ENCODE assay signal across 11 cellular contexts in genomic region chr15:52191207-52191606, GRCh38. TPM values are rescaled to one million over a fixed set of nuclear protein-coding genes. Genes with fewer than 3 reads are reported as not detected.
DNase-seq lines count a peak whose midpoint lies in the region; ATAC-seq, FAIRE-seq and TF ChIP-seq lines count a peak whose summit lies in the region.
"Had no signal": no experiment of that assay in that cellular context is flagged by ENCODE, and none has a peak within 500 bp of the region (broad histone marks: within the 10 kb centered on the region; RNA-seq: fewer than 3 reads in every experiment).

Gene GNB5, minus strand, starts transcription at chr15:52191392. Its CDS starts 6,716 bp downstream, at chr15:52184676.

- no peak for ATAC-seq in activated CD8-positive, alpha-beta T cell treated with anti-CD3 and anti-CD28 coated beads for 36 hours

- H3K9me1 ChIP-seq in keratinocyte (ENCODE audit: control insufficient read depth, extremely low read depth, insufficient read depth, low read length): no peaks in the 10 kb centered on the region

- DNase-seq in T-helper 2 cell treated with Interferon-gamma antibody and Interleukin-4, amounts not matched to agents 5 μg/mL and 100 μg/mL, for 36 hours (ENCODE audit: low spot score): no peak
- no peak for DNase-seq in activated CD8-positive, alpha-beta T cell treated with anti-CD3 and anti-CD28 coated beads for 36 hours
- no peak for DNase-seq in keratinocyte (ENCODE audit: low read depth, low spot score)
- no peak for DNase-seq in testis
- no peak for DNase-seq in GM10266 (ENCODE audit: extremely low spot score)
- DNase-seq in AG20443 (ENCODE audit: low spot score): no peak
- DNase-seq in ecto neural progenitor cell (ENCODE audit: low spot score): no peak
- DNase-seq: activated gamma-delta T cell, heart left ventricle, NCI-H774 had no signal

- no peaks in the 10 kb centered on the region for H3K4me1 ChIP-seq in keratinocyte (ENCODE audit: control insufficient read depth, extremely low read depth, insufficient read depth, low read length)
- peaks cover 13% of the 10 kb centered on the region for H3K4me1 ChIP-seq in testis
- H3K4me1 ChIP-seq: heart left ventricle had no signal

- 81 to 85% methylated on average over 7 of the region's 7 CpGs for WGBS in testis, 2 donors

- no peaks in the 10 kb centered on the region for H3K4me1 Mint-ChIP-seq in T-helper 2 cell treated with Interferon-gamma antibody and Interleukin-4, amounts not matched to agents 5 μg/mL and 100 μg/mL, for 36 hours (ENCODE audit: low read depth)
- H3K4me1 Mint-ChIP-seq in activated CD8-positive, alpha-beta T cell treated with anti-CD3 and anti-CD28 coated beads for 36 hours (ENCODE audit: low read depth): no peaks in the 10 kb centered on the region

- no peak within 1 kb of the TSS for H3K4me2 ChIP-seq in keratinocyte (ENCODE audit: control insufficient read depth, extremely low read depth, insufficient read depth, low read depth, low read length)

- dilution Hi-C loops in keratinocyte (cut with MboI; ENCODE audit: extremely low pct_ligation_motif_present, low sequenced_read_pairs): no loop called here

- no peak for TF ChIP-seq POLR2A in testis (IDR thresholded peaks at IDR 0.05)

- no peaks in the 10 kb centered on the region for H3K79me2 ChIP-seq in keratinocyte (ENCODE audit: control insufficient read depth, insufficient read depth, low read length)

- H3K4me3 Mint-ChIP-seq in T-helper 2 cell treated with Interferon-gamma antibody and Interleukin-4, amounts not matched to agents 5 μg/mL and 100 μg/mL, for 36 hours: no peak within 1 kb of the TSS
- no peak within 1 kb of the TSS for H3K4me3 Mint-ChIP-seq in activated CD8-positive, alpha-beta T cell treated with anti-CD3 and anti-CD28 coated beads for 36 hours

- H3K27ac Mint-ChIP-seq in T-helper 2 cell treated with Interferon-gamma antibody and Interleukin-4, amounts not matched to agents 5 μg/mL and 100 μg/mL, for 36 hours: no peak within 1 kb of the TSS
- H3K27ac Mint-ChIP-seq in activated CD8-positive, alpha-beta T cell treated with anti-CD3 and anti-CD28 coated beads for 36 hours: no peak within 1 kb of the TSS

- H3K27me3 ChIP-seq in keratinocyte (ENCODE audit: control insufficient read depth, extremely low read depth, insufficient read depth, low read length): no peaks in the 10 kb centered on the region
- H3K27me3 ChIP-seq in testis: no peaks in the 10 kb centered on the region
- H3K27me3 ChIP-seq: heart left ventricle had no signal

- CTCF ChIA-PET in activated CD8-positive, alpha-beta T cell treated with anti-CD3 and anti-CD28 coated beads for 36 hours (lab: Charles Lee): interaction anchor here (0.7 to 0.9 kb wide), 2 partner anchors 8 to 17 kb away, joined by 3 to 4 read pairs; no protein-coding TSS in a partner anchor

- no peaks in the 10 kb centered on the region for H4K20me1 ChIP-seq in keratinocyte (ENCODE audit: control insufficient read depth, extremely low read depth, insufficient read depth, low read length)

- H3K36me3 Mint-ChIP-seq in T-helper 2 cell treated with Interferon-gamma antibody and Interleukin-4, amounts not matched to agents 5 μg/mL and 100 μg/mL, for 36 hours (ENCODE audit: low read depth): no peaks in the 10 kb centered on the region
- no peaks in the 10 kb centered on the region for H3K36me3 Mint-ChIP-seq in activated CD8-positive, alpha-beta T cell treated with anti-CD3 and anti-CD28 coated beads for 36 hours (ENCODE audit: low read depth)

- peaks cover 2% of the 10 kb centered on the region for H3K27me3 Mint-ChIP-seq in T-helper 2 cell treated with Interferon-gamma antibody and Interleukin-4, amounts not matched to agents 5 μg/mL and 100 μg/mL, for 36 hours (ENCODE audit: low read depth)
- no peaks in the 10 kb centered on the region for H3K27me3 Mint-ChIP-seq in activated CD8-positive, alpha-beta T cell treated with anti-CD3 and anti-CD28 coated beads for 36 hours

- H3K9me3 ChIP-seq in keratinocyte (ENCODE audit: control insufficient read depth, low read depth, low read length) (no peaks in the 10 kb centered on the region), testis (no peaks in the 10 kb centered on the region)
- H3K9me3 ChIP-seq: heart left ventricle had no signal

- intact Hi-C loops in T-helper 2 cell treated with Interferon-gamma antibody and Interleukin-4, amounts not matched to agents 100 ng/mL and 5 ng/mL, for 36 hours (cut with micrococcal nuclease): no loop called here
- intact Hi-C loops in activated CD8-positive, alpha-beta T cell treated with anti-CD3 and anti-CD28 coated beads for 36 hours (cut with micrococcal nuclease): no loop called here
- intact Hi-C loops in testis (cut with DNase I; ENCODE audit: low total_unique reads): no loop called here

- H3K36me3 ChIP-seq in keratinocyte (ENCODE audit: control insufficient read depth in 2 of 2, extremely low read depth in 1 of 2, insufficient read depth in 2 of 2, low read length in 2 of 2): no peaks in the 10 kb centered on the region
- no peaks in the 10 kb centered on the region for H3K36me3 ChIP-seq in testis (ENCODE audit: low read depth, missing control alignments)

- FAIRE-seq in keratinocyte (lab: Jason Lieb, UNC): no peak

- no peak within 1 kb of the TSS for H3K4me3 ChIP-seq in keratinocyte (ENCODE audit: control insufficient read depth in 2 of 3, extremely low read depth in 1 of 3, insufficient read depth in 2 of 3, low read depth in 1 of 3, low read length in 3 of 3)
- no peak within 1 kb of the TSS for H3K4me3 ChIP-seq in testis
- H3K4me3 ChIP-seq: heart left ventricle had no signal

- POLR2A ChIA-PET in activated CD8-positive, alpha-beta T cell treated with anti-CD3 and anti-CD28 coated beads for 36 hours (lab: Charles Lee): interaction anchor here (0.6 to 0.8 kb wide), 2 partner anchors 11 to 34 kb away, joined by 3 to 7 read pairs; no protein-coding TSS in a partner anchor

- H3K9me3 Mint-ChIP-seq in T-helper 2 cell treated with Interferon-gamma antibody and Interleukin-4, amounts not matched to agents 5 μg/mL and 100 μg/mL, for 36 hours: no peaks in the 10 kb centered on the region
- no peaks in the 10 kb centered on the region for H3K9me3 Mint-ChIP-seq in activated CD8-positive, alpha-beta T cell treated with anti-CD3 and anti-CD28 coated beads for 36 hours

- TF ChIP-seq CTCF in activated CD8-positive, alpha-beta T cell treated with anti-CD3 and anti-CD28 coated beads for 36 hours (IDR thresholded peaks at IDR 0.05): no peak
- TF ChIP-seq CTCF in keratinocyte (optimal IDR thresholded peaks at IDR 0.05 in 1 of 3, IDR thresholded peaks at IDR 0.05 in 1 of 3, conservative IDR thresholded peaks at IDR 0.05 in 1 of 3; ENCODE audit: extremely low read depth in 1 of 3, insufficient read depth in 2 of 3, low read length in 3 of 3) (no peak), testis (IDR thresholded peaks at IDR 0.05) (no peak), GM10266 (IDR thresholded peaks at IDR 0.05; ENCODE audit: control insufficient read depth, insufficient read depth, low read depth, missing control alignments) (no peak)

- H2AFZ ChIP-seq in keratinocyte (ENCODE audit: control insufficient read depth, low read length): no peak within 1 kb of the TSS

- H3K27ac ChIP-seq in keratinocyte (ENCODE audit: control insufficient read depth, insufficient read depth, low read length) (no peak within 1 kb of the TSS), testis (no peak within 1 kb of the TSS)
- H3K27ac ChIP-seq: heart left ventricle had no signal

- H3K9ac ChIP-seq in keratinocyte (ENCODE audit: control insufficient read depth, extremely low read depth, insufficient read depth, low read length): no peak within 1 kb of the TSS

RNA-seq across cellular contexts. Expression of gene GNB5, which starts in this region (rescaled TPM):
- 43.6 and 44.8 TPM in 2 replicates for total RNA-seq in T-helper 2 cell treated with Interferon-gamma antibody and Interleukin-4, amounts not matched to agents 100 ng/mL and 5 ng/mL, for 36 hours
- total RNA-seq in activated CD8-positive, alpha-beta T cell treated with anti-CD3 and anti-CD28 coated beads for 36 hours: 10 to 100 TPM; 16.8 to 17.5 TPM
- polyA plus RNA-seq in keratinocyte: 23.7 to 30.8 TPM (median 25.8 TPM) in 3 replicates
- polyA plus RNA-seq in keratinocyte (2011; ENCODE audit: low read depth): 14.3 TPM
- polyA plus RNA-seq in keratinocyte (2011; cell fraction: cytosol; rRNA removed): 29.8 and 30.4 TPM in 2 replicates
- 23.2 and 24.9 TPM in 2 replicates for polyA plus RNA-seq in keratinocyte (2011; cell fraction: nucleus; rRNA removed)
- polyA plus RNA-seq in keratinocyte (2012; ENCODE audit: low replicate concordance): 14.5 and 28.4 TPM in 2 replicates
- 11.7 to 32.5 TPM (median 25.8 TPM) in 3 replicates for polyA minus RNA-seq in keratinocyte
- 27.4 TPM for polyA minus RNA-seq in keratinocyte (2011; cell fraction: cytosol; rRNA and poly(A)+ RNA removed)
- 13.1 and 21.9 TPM in 2 replicates for polyA minus RNA-seq in keratinocyte (2011; cell fraction: nucleus; rRNA and poly(A)+ RNA removed)
- total RNA-seq in testis: 10 to 100 TPM; 65.4 to 82.3 TPM
- 37.1 TPM for polyA plus RNA-seq in testis (ENCODE audit: insufficient read depth, low read depth, low replicate concordance)
